ENCODE assay signal across 34 cellular contexts in genomic region chr6:36292170-36292569, GRCh38. TPM values are rescaled to one million over a fixed set of nuclear protein-coding genes. Genes with fewer than 3 reads are reported as not detected.
"Had no signal": no experiment of that assay in that cellular context is flagged by ENCODE, and none has a peak within 500 bp of the region (broad histone marks: within the 10 kb centered on the region; RNA-seq: fewer than 3 reads in every experiment).

No MANE protein-coding gene starts in this region.

- H3K36me3 Mint-ChIP-seq: memory B cell; naive B cell; natural killer cell treated with Interleukin-12 subunit alpha and Interleukin-12 subunit beta and Interleukin-15 and Interleukin-18, amount 100 ng/mL, for 72 hours; stimulated activated memory B cell treated with anti-CD40 and anti-IgM and Interleukin-4, amounts not matched to agents 10 μg/mL and 1 μg/mL and 100 μg/mL, for 72 hours had no signal

- H3K9me3 ChIP-seq: esophagus muscularis mucosa, gastroesophageal sphincter, heart left ventricle, ovary, psoas muscle, spleen, suprapubic skin, transverse colon, upper lobe of right lung, uterus had no signal

- H3K27ac ChIP-seq: coronary artery, dorsolateral prefrontal cortex, esophagus muscularis mucosa, foreskin keratinocyte, gastroesophageal sphincter, heart left ventricle, ovary, psoas muscle, suprapubic skin, upper lobe of right lung, uterus had no signal

- H3K36me3 ChIP-seq: esophagus muscularis mucosa, gastroesophageal sphincter, heart left ventricle, ovary, spleen, suprapubic skin, transverse colon, upper lobe of right lung, uterus had no signal

- H3K27me3 Mint-ChIP-seq: stimulated activated naive CD8-positive, alpha-beta T cell treated with anti-CD3 and anti-CD28 coated beads, Interleukin-15, Interleukin-2, amounts not matched to agents 100 ng/mL and 50 ng/mL, for 24 hours had no signal

- H3K4me1 ChIP-seq: esophagus muscularis mucosa, foreskin keratinocyte, gastroesophageal sphincter, psoas muscle, upper lobe of right lung, uterus had no signal

- ATAC-seq: foreskin keratinocyte; gastroesophageal sphincter; heart left ventricle; left lobe of liver; natural killer cell treated with Interleukin-12 subunit alpha and Interleukin-12 subunit beta and Interleukin-15 and Interleukin-18, amount 100 ng/mL, for 72 hours; psoas muscle; right cardiac atrium; stimulated activated memory B cell treated with anti-CD40 and anti-IgM and Interleukin-4, amounts not matched to agents 10 μg/mL and 1 μg/mL and 100 μg/mL, for 72 hours had no signal

- H3K27ac Mint-ChIP-seq: memory B cell; natural killer cell treated with Interleukin-12 subunit alpha and Interleukin-12 subunit beta and Interleukin-15 and Interleukin-18, amount 100 ng/mL, for 72 hours; stimulated activated memory B cell treated with anti-CD40 and anti-IgM and Interleukin-4, amounts not matched to agents 10 μg/mL and 1 μg/mL and 100 μg/mL, for 72 hours; stimulated activated naive CD8-positive, alpha-beta T cell treated with anti-CD3 and anti-CD28 coated beads, Interleukin-15, Interleukin-2, amounts not matched to agents 100 ng/mL and 50 ng/mL, for 24 hours had no signal

- DNase-seq: dorsolateral prefrontal cortex; effector CD4-positive, alpha-beta T cell; foreskin keratinocyte; heart left ventricle; kidney; naive B cell; occipital lobe; ovary; psoas muscle; right cardiac atrium; spleen; stimulated activated CD4-positive, alpha-beta T cell treated with anti-CD3 and anti-CD28 coated beads, Interleukin-4, amount 100 ng/mL, for 4 hours; transverse colon; upper lobe of right lung; uterus had no signal

- H2AFZ ChIP-seq: hepatocyte had no signal

- H3K4me1 Mint-ChIP-seq: memory B cell; naive B cell; neural crest cell; stimulated activated memory B cell treated with anti-CD40 and anti-IgM and Interleukin-4, amounts not matched to agents 10 μg/mL and 1 μg/mL and 100 μg/mL, for 72 hours had no signal

- H3K4me3 Mint-ChIP-seq: memory B cell; naive B cell; neural crest cell; stimulated activated memory B cell treated with anti-CD40 and anti-IgM and Interleukin-4, amounts not matched to agents 10 μg/mL and 1 μg/mL and 100 μg/mL, for 72 hours; stimulated activated naive CD8-positive, alpha-beta T cell treated with anti-CD3 and anti-CD28 coated beads, Interleukin-15, Interleukin-2, amounts not matched to agents 100 ng/mL and 50 ng/mL, for 24 hours had no signal

- H3K4me3 ChIP-seq: coronary artery, dorsolateral prefrontal cortex, esophagus muscularis mucosa, gastroesophageal sphincter, heart left ventricle, hepatocyte, lung, ovary, psoas muscle, skin epidermis, suprapubic skin, transverse colon, upper lobe of right lung, uterus had no signal

- H3K27me3 ChIP-seq: dorsolateral prefrontal cortex, hepatocyte, ovary, upper lobe of right lung, uterus had no signal

- H3K4me2 ChIP-seq: hepatocyte had no signal

- H3K9me3 Mint-ChIP-seq: memory B cell; naive B cell; natural killer cell treated with Interleukin-12 subunit alpha and Interleukin-12 subunit beta and Interleukin-15 and Interleukin-18, amount 100 ng/mL, for 72 hours; neural crest cell; stimulated activated memory B cell treated with anti-CD40 and anti-IgM and Interleukin-4, amounts not matched to agents 10 μg/mL and 1 μg/mL and 100 μg/mL, for 72 hours; stimulated activated naive CD8-positive, alpha-beta T cell treated with anti-CD3 and anti-CD28 coated beads, Interleukin-15, Interleukin-2, amounts not matched to agents 100 ng/mL and 50 ng/mL, for 24 hours had no signal

RNA-seq across cellular contexts. Expression of gene PNPLA1, which starts 22.3 kb away (rescaled TPM):
- total RNA-seq: endothelial cell of umbilical vein, epithelial cell of proximal tubule, fibroblast of lung, foreskin keratinocyte, gastroesophageal sphincter, left lobe of liver, neural crest cell, occipital lobe, psoas muscle, renal cortical epithelial cell, right cardiac atrium, uterus had no signal
- polyA plus RNA-seq: endothelial cell of umbilical vein, foreskin keratinocyte, right cardiac atrium had no signal

RNA-seq across cellular contexts. Expression of gene BNIP5, which starts 44.5 kb away (rescaled TPM):
- total RNA-seq: endothelial cell of umbilical vein; esophagus muscularis mucosa; fibroblast of lung; foreskin keratinocyte; gastroesophageal sphincter; heart left ventricle; left lobe of liver; liver; mononuclear cell; natural killer cell treated with Interleukin-12 subunit alpha and Interleukin-12 subunit beta and Interleukin-15 and Interleukin-18, amount 100 ng/mL, for 72 hours; neural crest cell; occipital lobe; psoas muscle; renal cortical epithelial cell; spleen; upper lobe of right lung; uterus had no signal
- polyA plus RNA-seq: endothelial cell of umbilical vein, fibroblast of lung, foreskin keratinocyte, heart left ventricle, liver had no signal
